ENCODE assay signal across 8 cellular contexts in genomic region chr20:49916146-49917002, GRCh38. TPM values are rescaled to one million over a fixed set of nuclear protein-coding genes. Genes with fewer than 3 reads are reported as not detected.
DNase-seq lines count a peak whose midpoint lies in the region; ATAC-seq, FAIRE-seq and TF ChIP-seq lines count a peak whose summit lies in the region.

No MANE protein-coding gene starts in this region.

- peak overlapping the region in 1 of 2 experiments; percentile 18 for H3K18ac ChIP-seq in mesenchymal stem cell (ENCODE audit: low read depth in 1 of 2, low read length in 2 of 2)

- no peak overlapping the region for H3K27ac ChIP-seq in mesenchymal stem cell (ENCODE audit: low read length, poor library complexity, severe bottlenecking)

- peaks cover 6% of the 10 kb centered on the region for H3K79me1 ChIP-seq in mesenchymal stem cell (replicated peaks; ENCODE audit: low read length, poor library complexity, severe bottlenecking)

- H2AFZ ChIP-seq in mesenchymal stem cell (ENCODE audit: low read depth, low read length), result no peak overlapping the region

- H3K36me3 ChIP-seq in NT2/D1 (ENCODE audit: insufficient read depth, insufficient read length, low read length), result peaks cover 18% of the 10 kb centered on the region
- H3K36me3 ChIP-seq in mesenchymal stem cell (ENCODE audit: control insufficient read depth in 1 of 2, insufficient read depth in 2 of 2, low read depth in 1 of 2, low read length in 2 of 2), result no peaks in the 10 kb centered on the region

- 65% methylated on average over 15 of the region's 19 CpGs for WGBS in mesenchymal stem cell

- H2BK5ac ChIP-seq in mesenchymal stem cell (ENCODE audit: low read depth, low read length, poor library complexity, severe bottlenecking), result no peak overlapping the region

- no peak overlapping the region for H2AK5ac ChIP-seq in mesenchymal stem cell (ENCODE audit: low read length, severe bottlenecking)

- H3K4me1 ChIP-seq in NT2/D1 (ENCODE audit: insufficient read depth, insufficient read length) (peaks cover 5% of the 10 kb centered on the region), mesenchymal stem cell (ENCODE audit: control insufficient read depth, insufficient read depth, low read depth, low read length) (peaks cover 12% of the 10 kb centered on the region)

- H3K4ac ChIP-seq in mesenchymal stem cell (ENCODE audit: low read depth in 1 of 2, low read length in 2 of 2), result no peak overlapping the region

- no peaks in the 10 kb centered on the region; the same call in 1 of the 2 replicates for H3K9me3 ChIP-seq in NT2/D1 (ENCODE audit: insufficient read depth, low read length)
- H3K9me3 ChIP-seq in mesenchymal stem cell (ENCODE audit: control insufficient read depth, low read length), result no peaks in the 10 kb centered on the region

- H3K23ac ChIP-seq in mesenchymal stem cell (ENCODE audit: low read length in 2 of 2), result no peak overlapping the region

- H3K9ac ChIP-seq in NT2/D1 (ENCODE audit: insufficient read length, low read depth) (peak overlapping the region; percentile 92), mesenchymal stem cell (ENCODE audit: low read length) (peak overlapping the region; percentile 95)

- no peak overlapping the region for H3K14ac ChIP-seq in mesenchymal stem cell (ENCODE audit: low read length in 2 of 2)

- FAIRE-seq in urothelium cell line (lab: Jason Lieb, UNC), result no peak

- DNase-seq in stimulated activated CD4-positive, alpha-beta T cell treated with anti-CD3 and anti-CD28 coated beads, Interleukin-1b, Interleukin-23, amount 100 ng/mL, for 48 hours, result peak; percentile 39
- no peak for DNase-seq in stimulated activated CD4-positive, alpha-beta T cell treated with anti-CD3 and anti-CD28 coated beads, Interleukin-12 subunit alpha, Interleukin-12 subunit beta, amount 100 ng/mL, for 4 hours
- DNase-seq in NT2/D1 (ENCODE audit: low read depth, low spot score), result no peak
- peak; percentile 24 for DNase-seq in choroid plexus epithelial cell (ENCODE audit: low read depth)
- DNase-seq in mesenchymal stem cell, result peak; percentile 56
- DNase-seq in urothelium cell line (ENCODE audit: low spot score), result peak; percentile 56
- no peak for DNase-seq in retina

- H2BK12ac ChIP-seq in mesenchymal stem cell (ENCODE audit: low read length in 2 of 2), result no peak overlapping the region

- H4K91ac ChIP-seq in mesenchymal stem cell (ENCODE audit: low read length), result no peak overlapping the region

- H3K4me3 ChIP-seq in NT2/D1 (ENCODE audit: insufficient read length, low read depth) (peak overlapping the region; percentile 84), choroid plexus epithelial cell (ENCODE audit: low read depth, low read length) (peak overlapping the region; percentile 98), mesenchymal stem cell (ENCODE audit: insufficient read depth in 1 of 2, low read depth in 1 of 2, low read length in 2 of 2) (peak overlapping the region; percentile 91 to 94)

- peak overlapping the region; percentile 52 for H4K8ac ChIP-seq in mesenchymal stem cell (ENCODE audit: low read length)

- no peak for TF ChIP-seq CTCF in choroid plexus epithelial cell (conservative IDR thresholded peaks at IDR 0.05; ENCODE audit: low read depth, low read length)

- H2BK15ac ChIP-seq in mesenchymal stem cell (ENCODE audit: low read depth, poor library complexity, severe bottlenecking), result no peak overlapping the region

- H3K27me3 ChIP-seq in NT2/D1 (ENCODE audit: insufficient read depth, insufficient read length), result no peaks in the 10 kb centered on the region
- no peaks in the 10 kb centered on the region for H3K27me3 ChIP-seq in mesenchymal stem cell (ENCODE audit: control insufficient read depth in 1 of 2, insufficient read depth in 1 of 2, low read length in 2 of 2)

- no peak overlapping the region for H2BK120ac ChIP-seq in mesenchymal stem cell (ENCODE audit: low read depth, low read length)

- no peak for ATAC-seq in GM19023 (IDR thresholded peaks at IDR 0.05; ENCODE audit: unreplicated experiment)

- H3K4me2 ChIP-seq in mesenchymal stem cell (ENCODE audit: low read length, poor library complexity, severe bottlenecking), result peak overlapping the region; percentile 55

RNA-seq across cellular contexts. Expression of gene SPATA2, which starts 1.0 kb away (rescaled TPM):
- 5.6 TPM for polyA plus RNA-seq in mesenchymal stem cell (2013, experiment 1 of 2)
- polyA plus RNA-seq in mesenchymal stem cell (2013, experiment 2 of 2), result 5.7 TPM

RNA-seq across cellular contexts. Expression of gene RNF114, which starts 19.8 kb away (rescaled TPM):
- 37.3 TPM for polyA plus RNA-seq in mesenchymal stem cell (2013, experiment 1 of 2)
- polyA plus RNA-seq in mesenchymal stem cell (2013, experiment 2 of 2), result 35.5 TPM

Comparison
In these comparisons a context has a peak if more than half of its experiments do, and no peak if none do; other contexts are left out.
1. DNase-seq: peak in stimulated activated CD4-positive, alpha-beta T cell treated with anti-CD3 and anti-CD28 coated beads, Interleukin-1b, Interleukin-23, amount 100 ng/mL, for 48 hours (single experiment), choroid plexus epithelial cell (single experiment), mesenchymal stem cell (single experiment) and urothelium cell line (single experiment); none in stimulated activated CD4-positive, alpha-beta T cell treated with anti-CD3 and anti-CD28 coated beads, Interleukin-12 subunit alpha, Interleukin-12 subunit beta, amount 100 ng/mL, for 4 hours (single experiment), NT2/D1 (single experiment) and retina (single experiment).
2. Peak in every context shown above with its lines, with median percentiles within 50 percentile points of each other: H3K4me3 ChIP-seq.